1 cellular context compared by ENCODE assay signal in genomic region chr19:55284405-55285058, GRCh38.
TF ChIP-seq lines count a peak whose summit lies in the region.

No MANE protein-coding gene starts in this region.

TF ChIP-seq in GM23338, 12 proteins besides CTCF, POLR2A, EP300 and RAD21 (continued from another document):
- no peak for TF ChIP-seq REST (IDR thresholded peaks at IDR 0.05; ENCODE audit: unreplicated experiment)
- no peak for TF ChIP-seq STAT1 (IDR thresholded peaks at IDR 0.05; ENCODE audit: unreplicated experiment)
- TF ChIP-seq CREB1 (CRISPR knock-in tag; IDR thresholded peaks at IDR 0.05; ENCODE audit: low read depth) = no peak
- TF ChIP-seq ETS1 (IDR thresholded peaks at IDR 0.05) = no peak
- TF ChIP-seq ZNF462 (CRISPR knock-in tag; IDR thresholded peaks at IDR 0.05) = no peak
- no peak for TF ChIP-seq ZNF114 (CRISPR knock-in tag; IDR thresholded peaks at IDR 0.05)
- TF ChIP-seq NANOG (IDR thresholded peaks at IDR 0.05; ENCODE audit: borderline replicate concordance) = no peak
- TF ChIP-seq POLR2AphosphoS5 (IDR thresholded peaks at IDR 0.05; ENCODE audit: low read depth) = no peak
- TF ChIP-seq EZH2phosphoT487 (IDR thresholded peaks at IDR 0.05; ENCODE audit: unreplicated experiment) = no peak
